In the genomic region with DNA sequence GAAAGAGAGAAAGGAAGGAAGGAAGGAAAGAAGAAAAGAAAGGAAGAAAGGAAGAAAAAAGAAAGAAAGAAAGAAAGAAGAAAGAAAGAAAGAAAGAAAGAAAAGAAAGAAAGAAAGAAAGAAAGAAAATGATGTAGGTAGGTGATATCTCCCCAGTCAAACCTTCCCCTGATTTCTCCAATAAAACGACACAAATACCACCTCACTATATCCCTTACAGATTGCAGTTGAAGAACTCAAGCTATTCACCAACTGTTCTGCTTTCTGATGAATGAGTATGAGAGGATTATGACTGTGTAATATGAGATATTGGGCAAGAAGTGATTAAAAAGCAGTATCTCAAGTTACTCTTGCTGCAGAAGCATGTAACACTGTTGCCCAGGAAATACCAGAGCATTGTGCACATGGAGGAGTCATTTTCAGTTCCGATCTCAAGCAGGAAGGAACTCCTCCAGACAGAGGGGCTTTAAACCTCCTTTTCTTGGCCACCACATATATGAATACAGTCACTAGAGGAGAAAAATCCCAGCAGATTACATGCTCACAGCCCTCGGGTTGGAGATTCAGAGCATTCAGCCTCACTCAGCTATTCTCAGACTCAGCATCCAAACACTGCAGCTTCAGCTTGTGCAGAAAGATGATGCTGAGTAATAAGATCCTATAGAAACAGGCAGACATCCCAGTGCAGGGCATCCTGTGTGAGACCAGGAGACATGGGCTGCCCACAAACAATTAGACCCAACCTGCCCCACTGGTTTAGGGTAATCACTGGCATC, we compare ENCODE assay signal across 8 cellular contexts.
DNase-seq lines count a peak whose midpoint lies in the region; ATAC-seq and TF ChIP-seq lines count a peak whose summit lies in the region.

No MANE protein-coding gene starts in this region.

- peaks cover 2% of the 10 kb centered on the region for H3K36me3 Mint-ChIP-seq in activated T-helper 1 cell treated with anti-CD3 and anti-CD28 coated beads, Interleukin-12 subunit alpha, Interleukin-12 subunit beta, Interleukin-2, Interleukin-4 antibody, amounts not matched to agents 30 ng/mL and 10 ng/mL and 1 ng/mL, durations not matched to agents 14 hours and 24 hours and 36 hours (ENCODE audit: low read depth)
- no peaks in the 10 kb centered on the region for H3K36me3 Mint-ChIP-seq in stimulated activated naive CD8-positive, alpha-beta T cell treated with anti-CD3 and anti-CD28 coated beads, Interleukin-15, Interleukin-2, amounts not matched to agents 100 ng/mL and 50 ng/mL, for 24 hours (ENCODE audit: low read depth)

- peak overlapping the region; percentile 29 for H3K4me3 Mint-ChIP-seq in activated T-helper 1 cell treated with anti-CD3 and anti-CD28 coated beads, Interleukin-12 subunit alpha, Interleukin-12 subunit beta, Interleukin-2, Interleukin-4 antibody, amounts not matched to agents 30 ng/mL and 10 ng/mL and 1 ng/mL, durations not matched to agents 14 hours and 24 hours and 36 hours
- peak overlapping the region; percentile 70 for H3K4me3 Mint-ChIP-seq in stimulated activated naive CD8-positive, alpha-beta T cell treated with anti-CD3 and anti-CD28 coated beads, Interleukin-15, Interleukin-2, amounts not matched to agents 100 ng/mL and 50 ng/mL, for 24 hours

- H3K36me3 ChIP-seq in right atrium auricular region: no peaks in the 10 kb centered on the region

- intact Hi-C loops in activated T-helper 1 cell treated with anti-CD3 and anti-CD28 coated beads, Interleukin-12 subunit alpha, Interleukin-12 subunit beta, Interleukin-2, Interleukin-4 antibody, amounts not matched to agents 30 ng/mL and 10 ng/mL and 1 ng/mL, durations not matched to agents 14 hours and 24 hours and 36 hours (cut with micrococcal nuclease): loop anchor here (1.0 kb wide), 1 partner anchor 42 kb away; no protein-coding TSS in a partner anchor

- H3K27ac ChIP-seq in right atrium auricular region: peak overlapping the region in 1 of 2 donors; percentile 37

- H3K27me3 ChIP-seq in right atrium auricular region: no peaks in the 10 kb centered on the region

- DNase-seq in AG10803 (ENCODE audit: low read depth): peak; percentile 98
- DNase-seq in NCI-H2029 treated with DMSO at 0.1 percent for 48 hours (lab: John Stamatoyannopoulos, UW): peak; percentile 68
- no peak for DNase-seq in activated T-helper 1 cell treated with anti-CD3 and anti-CD28 coated beads, Interleukin-12 subunit alpha, Interleukin-12 subunit beta, Interleukin-2, Interleukin-4 antibody, amounts not matched to agents 30 ng/mL and 10 ng/mL and 1 ng/mL, durations not matched to agents 14 hours and 24 hours and 36 hours (ENCODE audit: low spot score)
- peak; percentile 65 for DNase-seq in right atrium auricular region (ENCODE audit: low spot score)
- no peak for DNase-seq in globus pallidus (ENCODE audit: low spot score)

- H3K9me3 ChIP-seq in right atrium auricular region: no peaks in the 10 kb centered on the region

- peaks cover 18% of the 10 kb centered on the region for H3K4me1 Mint-ChIP-seq in activated T-helper 1 cell treated with anti-CD3 and anti-CD28 coated beads, Interleukin-12 subunit alpha, Interleukin-12 subunit beta, Interleukin-2, Interleukin-4 antibody, amounts not matched to agents 30 ng/mL and 10 ng/mL and 1 ng/mL, durations not matched to agents 14 hours and 24 hours and 36 hours (ENCODE audit: low read depth)
- peaks cover 21% of the 10 kb centered on the region for H3K4me1 Mint-ChIP-seq in stimulated activated naive CD8-positive, alpha-beta T cell treated with anti-CD3 and anti-CD28 coated beads, Interleukin-15, Interleukin-2, amounts not matched to agents 100 ng/mL and 50 ng/mL, for 24 hours (ENCODE audit: low read depth)

- TF ChIP-seq CTCF in AG10803 (conservative IDR thresholded peaks at IDR 0.05; ENCODE audit: low read length): no peak
- TF ChIP-seq CTCF in right atrium auricular region (IDR thresholded peaks at IDR 0.05): no peak

- H3K4me1 ChIP-seq in right atrium auricular region: peaks cover 0 to 19% of the 10 kb centered on the region in 2 donors

- ATAC-seq in GM19023 (IDR thresholded peaks at IDR 0.05; ENCODE audit: unreplicated experiment) (peak; percentile 50), HG03378 (IDR thresholded peaks at IDR 0.05; ENCODE audit: unreplicated experiment) (no peak)

- peaks cover 22% of the 10 kb centered on the region for H3K27me3 Mint-ChIP-seq in activated T-helper 1 cell treated with anti-CD3 and anti-CD28 coated beads, Interleukin-12 subunit alpha, Interleukin-12 subunit beta, Interleukin-2, Interleukin-4 antibody, amounts not matched to agents 30 ng/mL and 10 ng/mL and 1 ng/mL, durations not matched to agents 14 hours and 24 hours and 36 hours (ENCODE audit: insufficient read depth)
- peaks cover 3% of the 10 kb centered on the region for H3K27me3 Mint-ChIP-seq in stimulated activated naive CD8-positive, alpha-beta T cell treated with anti-CD3 and anti-CD28 coated beads, Interleukin-15, Interleukin-2, amounts not matched to agents 100 ng/mL and 50 ng/mL, for 24 hours

- H3K4me3 ChIP-seq in AG10803 (ENCODE audit: low read length) (peak overlapping the region; percentile 55), right atrium auricular region (no peak overlapping the region)

- no peaks in the 10 kb centered on the region for H3K9me3 Mint-ChIP-seq in activated T-helper 1 cell treated with anti-CD3 and anti-CD28 coated beads, Interleukin-12 subunit alpha, Interleukin-12 subunit beta, Interleukin-2, Interleukin-4 antibody, amounts not matched to agents 30 ng/mL and 10 ng/mL and 1 ng/mL, durations not matched to agents 14 hours and 24 hours and 36 hours
- peaks cover 5% of the 10 kb centered on the region for H3K9me3 Mint-ChIP-seq in stimulated activated naive CD8-positive, alpha-beta T cell treated with anti-CD3 and anti-CD28 coated beads, Interleukin-15, Interleukin-2, amounts not matched to agents 100 ng/mL and 50 ng/mL, for 24 hours

- H3K27ac Mint-ChIP-seq in activated T-helper 1 cell treated with anti-CD3 and anti-CD28 coated beads, Interleukin-12 subunit alpha, Interleukin-12 subunit beta, Interleukin-2, Interleukin-4 antibody, amounts not matched to agents 30 ng/mL and 10 ng/mL and 1 ng/mL, durations not matched to agents 14 hours and 24 hours and 36 hours: no peak overlapping the region
- peak overlapping the region; percentile 71 for H3K27ac Mint-ChIP-seq in stimulated activated naive CD8-positive, alpha-beta T cell treated with anti-CD3 and anti-CD28 coated beads, Interleukin-15, Interleukin-2, amounts not matched to agents 100 ng/mL and 50 ng/mL, for 24 hours

Comparison
In these comparisons a context has a peak if more than half of its experiments do, and no peak if none do; other contexts are left out.
1. DNase-seq: peak in AG10803 (single experiment), NCI-H2029 treated with DMSO at 0.1 percent for 48 hours (single experiment) and right atrium auricular region (single experiment); none in activated T-helper 1 cell treated with anti-CD3 and anti-CD28 coated beads, Interleukin-12 subunit alpha, Interleukin-12 subunit beta, Interleukin-2, Interleukin-4 antibody, amounts not matched to agents 30 ng/mL and 10 ng/mL and 1 ng/mL, durations not matched to agents 14 hours and 24 hours and 36 hours (single experiment) and globus pallidus (single experiment).